8 cellular contexts compared by ENCODE assay signal in the genomic region with DNA sequence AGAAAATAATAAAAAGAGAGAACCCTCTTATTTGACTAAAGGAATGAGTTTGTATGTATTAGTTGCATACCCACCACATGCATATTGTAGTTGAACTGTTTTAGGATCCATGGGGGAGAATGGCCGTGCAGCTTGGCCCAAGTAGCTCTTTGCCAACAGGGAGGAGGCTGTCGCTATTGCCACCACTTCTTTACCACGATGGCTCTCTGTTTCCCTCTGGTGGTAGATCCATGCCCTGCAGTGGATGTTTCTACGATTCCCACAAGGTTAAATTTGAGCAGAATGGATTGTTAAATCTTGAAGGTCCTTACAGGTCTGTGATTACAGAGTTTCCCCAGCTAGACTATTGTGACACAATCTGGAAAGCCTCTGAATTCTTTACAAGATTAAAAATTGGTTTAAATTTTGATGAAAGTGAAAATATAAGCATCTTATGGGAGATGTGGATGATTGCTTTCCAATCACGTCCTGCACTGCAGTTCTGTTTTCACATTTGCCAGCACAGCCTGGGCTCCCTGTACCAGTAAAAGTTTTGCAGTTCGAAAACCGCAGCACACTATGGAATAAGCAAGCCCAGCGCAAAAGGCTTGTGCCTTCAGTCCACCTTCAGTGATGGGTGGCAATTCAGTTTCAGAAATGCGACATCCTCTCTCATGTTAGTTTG. TPM values are rescaled to one million over a fixed set of nuclear protein-coding genes. Genes with fewer than 3 reads are reported as not detected.
DNase-seq lines count a peak whose midpoint lies in the region; ATAC-seq and TF ChIP-seq lines count a peak whose summit lies in the region.

No MANE protein-coding gene starts in this region.

- H3K9me3 ChIP-seq in NT2/D1 (ENCODE audit: insufficient read depth, low read length), result no peaks in the 10 kb centered on the region

- H3K27me3 ChIP-seq in HL-60 (ENCODE audit: insufficient read depth, poor library complexity, severe bottlenecking) (no peaks in the 10 kb centered on the region), NT2/D1 (ENCODE audit: insufficient read depth, insufficient read length) (no peaks in the 10 kb centered on the region)

- H3K27ac Mint-ChIP-seq in activated CD8-positive, alpha-beta memory T cell treated with anti-CD3 and anti-CD28 coated beads, Interleukin-2, amount 10 ng/mL, durations not matched to agents 7 days and 5 days, result no peak overlapping the region
- H3K27ac Mint-ChIP-seq in naive thymus-derived CD8-positive, alpha-beta T cell, result no peak overlapping the region

- H3K4me3 Mint-ChIP-seq in activated CD8-positive, alpha-beta memory T cell treated with anti-CD3 and anti-CD28 coated beads, Interleukin-2, amount 10 ng/mL, durations not matched to agents 7 days and 5 days, result no peak overlapping the region
- peak overlapping the region in 1 of 10 donors; percentile 28 for H3K4me3 Mint-ChIP-seq in naive thymus-derived CD8-positive, alpha-beta T cell

- peaks cover 37% of the 10 kb centered on the region for H3K27me3 Mint-ChIP-seq in activated CD8-positive, alpha-beta memory T cell treated with anti-CD3 and anti-CD28 coated beads, Interleukin-2, amount 10 ng/mL, durations not matched to agents 7 days and 5 days
- H3K27me3 Mint-ChIP-seq in naive thymus-derived CD8-positive, alpha-beta T cell, result peaks cover 0 to 12% (median 5%) of the 10 kb centered on the region in 5 donors

- peaks cover 7% of the 10 kb centered on the region for H3K4me1 Mint-ChIP-seq in activated CD8-positive, alpha-beta memory T cell treated with anti-CD3 and anti-CD28 coated beads, Interleukin-2, amount 10 ng/mL, durations not matched to agents 7 days and 5 days
- peaks cover 0 to 17% (median 2%) of the 10 kb centered on the region in 4 donors for H3K4me1 Mint-ChIP-seq in naive thymus-derived CD8-positive, alpha-beta T cell

- H3K36me3 Mint-ChIP-seq in activated CD8-positive, alpha-beta memory T cell treated with anti-CD3 and anti-CD28 coated beads, Interleukin-2, amount 10 ng/mL, durations not matched to agents 7 days and 5 days, result no peaks in the 10 kb centered on the region
- H3K36me3 Mint-ChIP-seq in naive thymus-derived CD8-positive, alpha-beta T cell, result no peaks in the 10 kb centered on the region

- no peaks in the 10 kb centered on the region for H3K36me3 ChIP-seq in NT2/D1 (ENCODE audit: insufficient read depth, insufficient read length, low read length)

- peaks cover 2% of the 10 kb centered on the region for H3K4me1 ChIP-seq in NT2/D1 (ENCODE audit: insufficient read depth, insufficient read length)

- no peak overlapping the region for H3K4me3 ChIP-seq in HL-60 (replicated peaks; ENCODE audit: insufficient read depth, low read length)
- no peak overlapping the region for H3K4me3 ChIP-seq in NT2/D1 (ENCODE audit: insufficient read length, low read depth)
- H3K4me3 ChIP-seq in epithelial cell of proximal tubule (ENCODE audit: low read depth, low read length), result no peak overlapping the region

- CTCF ChIA-PET in activated CD8-positive, alpha-beta memory T cell treated with anti-CD3 and anti-CD28 coated beads, Interleukin-2, amount 10 ng/mL, durations not matched to agents 7 days and 5 days (lab: Charles Lee), result interaction anchor here (0.6 to 9.4 kb wide), 40 partner anchors 9 to 520 kb away, joined by 3 to 165 read pairs (median 4); a partner anchor contains a TSS

- no peak overlapping the region for H3K27ac ChIP-seq in HL-60 (replicated peaks)

- no peaks in the 10 kb centered on the region for H3K9me3 Mint-ChIP-seq in activated CD8-positive, alpha-beta memory T cell treated with anti-CD3 and anti-CD28 coated beads, Interleukin-2, amount 10 ng/mL, durations not matched to agents 7 days and 5 days (ENCODE audit: low read depth)
- no peaks in the 10 kb centered on the region for H3K9me3 Mint-ChIP-seq in naive thymus-derived CD8-positive, alpha-beta T cell

- peak; percentile 85 for ATAC-seq in GM18867 (IDR thresholded peaks at IDR 0.05; ENCODE audit: unreplicated experiment)
- peak; percentile 86 for ATAC-seq in activated CD8-positive, alpha-beta memory T cell treated with anti-CD3 and anti-CD28 coated beads, Interleukin-2, amount 10 ng/mL, durations not matched to agents 7 days and 5 days
- ATAC-seq in naive thymus-derived CD8-positive, alpha-beta T cell, result peak; percentile 81 to 96

- POLR2A ChIA-PET in naive thymus-derived CD8-positive, alpha-beta T cell (lab: Charles Lee), result interaction anchor here (0.6 to 1.9 kb wide), 5 partner anchors 25 to 126 kb away, joined by 3 to 10 read pairs (median 6); no protein-coding TSS in a partner anchor

- DNase-seq in AG08396 (ENCODE audit: low spot score), result peak; percentile 73
- DNase-seq in HL-60 (ENCODE audit: low read depth in 1 of 2, low spot score in 1 of 2), result peak; percentile 38 to 74
- peak; percentile 51 for DNase-seq in NT2/D1 (ENCODE audit: low read depth, low spot score)
- DNase-seq in activated CD8-positive, alpha-beta memory T cell treated with anti-CD3 and anti-CD28 coated beads, Interleukin-2, amount 10 ng/mL, durations not matched to agents 7 days and 5 days, result peak; percentile 84
- no peak for DNase-seq in epithelial cell of proximal tubule (ENCODE audit: low read depth)
- DNase-seq in naive thymus-derived CD8-positive, alpha-beta T cell, result peak; percentile 44 to 81 (median 72)
- DNase-seq in stimulated activated naive CD4-positive, alpha-beta T cell (lab: John Stamatoyannopoulos, UW), result peak; percentile 37 to 80 (median 58)

- TF ChIP-seq CTCF in HL-60 (IDR thresholded peaks at IDR 0.05; ENCODE audit: insufficient read depth, low read length), result peak; percentile 99
- peak; percentile 98 for TF ChIP-seq CTCF in epithelial cell of proximal tubule (conservative IDR thresholded peaks at IDR 0.05; ENCODE audit: low read depth, low read length)

- H3K9ac ChIP-seq in NT2/D1 (ENCODE audit: insufficient read length, low read depth), result no peak overlapping the region

RNA-seq across cellular contexts. Expression of a gene that starts 34.4 kb away (rescaled TPM):
- not detected for total RNA-seq in activated CD8-positive, alpha-beta memory T cell treated with anti-CD3 and anti-CD28 coated beads, Interleukin-2, amount 10 ng/mL, durations not matched to agents 7 days and 5 days
- total RNA-seq in epithelial cell of proximal tubule, result 0.14 TPM in 1 of 2 replicates, not detected in the other
- total RNA-seq in naive thymus-derived CD8-positive, alpha-beta T cell, result not detected
- polyA plus RNA-seq in naive thymus-derived CD8-positive, alpha-beta T cell, result not detected
